ENCODE assay signal across 22 cellular contexts in genomic region chr1:171343727-171344472, GRCh38. TPM values are rescaled to one million over a fixed set of nuclear protein-coding genes. Genes with fewer than 3 reads are reported as not detected.
A peak's percentile ranks its signal among the peaks of the same experiment; 100 is the strongest.
DNase-seq lines count a peak whose midpoint lies in the region; TF ChIP-seq lines count a peak whose summit lies in the region.
"Had no signal": no experiment of that assay in that cellular context is flagged by ENCODE, and none has a peak within 500 bp of the region (broad histone marks: within the 10 kb centered on the region; RNA-seq: fewer than 3 reads in every experiment).

No MANE protein-coding gene starts in this region.

- H3K4me1 Mint-ChIP-seq in progenitor cell of endocrine pancreas (ENCODE audit: low read depth): peaks cover 12% of the 10 kb centered on the region
- H3K4me1 Mint-ChIP-seq: activated T-helper 17 cell treated with anti-CD3 and anti-CD28 coated beads, Interleukin-2, amount 50 U/mL, for 72 hours; CD4-positive, alpha-beta memory T cell; naive B cell had no signal

- H3K4me3 ChIP-seq in LNCaP clone FGC (ENCODE audit: low read depth, low read length): 0 out of 2 replicates have a peak overlapping the region, but pooled peaks have one; percentile 6
- H3K4me3 ChIP-seq in fibroblast of the aortic adventitia (ENCODE audit: low read depth, low read length): no peak overlapping the region
- H3K4me3 ChIP-seq: colonic mucosa, esophagus muscularis mucosa, gastroesophageal sphincter, HAP-1 had no signal

- TF ChIP-seq CTCF in LNCaP clone FGC (IDR thresholded peaks at IDR 0.05; ENCODE audit: control insufficient read depth, extremely low read depth, insufficient read depth): no peak
- no peak for TF ChIP-seq CTCF in fibroblast of the aortic adventitia (IDR thresholded peaks at IDR 0.05; ENCODE audit: insufficient read depth, low read length)
- TF ChIP-seq CTCF in progenitor cell of endocrine pancreas (IDR thresholded peaks at IDR 0.05; ENCODE audit: unreplicated experiment): no peak

- no peaks in the 10 kb centered on the region for H3K27me3 Mint-ChIP-seq in progenitor cell of endocrine pancreas
- H3K27me3 Mint-ChIP-seq: activated T-helper 17 cell treated with anti-CD3 and anti-CD28 coated beads, Interleukin-2, amount 50 U/mL, for 72 hours; naive B cell had no signal

- H3K36me3 Mint-ChIP-seq in progenitor cell of endocrine pancreas (ENCODE audit: insufficient read depth): no peaks in the 10 kb centered on the region

- H3K27ac Mint-ChIP-seq in progenitor cell of endocrine pancreas: peak overlapping the region; percentile 72
- H3K27ac Mint-ChIP-seq: activated T-helper 17 cell treated with anti-CD3 and anti-CD28 coated beads, Interleukin-2, amount 50 U/mL, for 72 hours; CD4-positive, alpha-beta memory T cell had no signal

- H3K4me3 Mint-ChIP-seq in progenitor cell of endocrine pancreas (ENCODE audit: low read depth): no peak overlapping the region
- H3K4me3 Mint-ChIP-seq: activated T-helper 17 cell treated with anti-CD3 and anti-CD28 coated beads, Interleukin-2, amount 50 U/mL, for 72 hours; CD4-positive, alpha-beta memory T cell; naive B cell had no signal

- peaks cover 9% of the 10 kb centered on the region for H3K9me3 Mint-ChIP-seq in progenitor cell of endocrine pancreas (ENCODE audit: low read depth)
- H3K9me3 Mint-ChIP-seq: activated T-helper 17 cell treated with anti-CD3 and anti-CD28 coated beads, Interleukin-2, amount 50 U/mL, for 72 hours had no signal

- DNase-seq in LNCaP clone FGC (ENCODE audit: low read depth): peak; percentile 100
- DNase-seq in NCI-H69 (lab: John Stamatoyannopoulos, UW): peak; percentile 8
- DNase-seq in fibroblast of the aortic adventitia (ENCODE audit: low read depth): peak; percentile 32
- DNase-seq in progenitor cell of endocrine pancreas (ENCODE audit: low spot score, unreplicated experiment): no peak
- no peak for DNase-seq in NCI-H1092 treated with DMSO at 0.1 percent for 48 hours (lab: John Stamatoyannopoulos, UW)
- no peak for DNase-seq in NCI-H748 treated with DMSO at 0.1 percent for 48 hours (lab: John Stamatoyannopoulos, UW)
- DNase-seq in inferior parietal cortex (ENCODE audit: extremely low spot score): no peak
- DNase-seq: activated CD4-positive, alpha-beta T cell treated with anti-CD3 and anti-CD28 coated beads, Interleukin-2, amount 50 U/mL, for 1 hour; CD4-positive, alpha-beta memory T cell; colonic mucosa; kidney glomerular epithelial cell; mesenchymal stem cell; naive B cell; NCI-H1930; NCI-H446 treated with DMSO at 0.1 percent for 48 hours; right cardiac atrium; stimulated activated CD8-positive, alpha-beta memory T cell treated with anti-CD3 and anti-CD28 coated beads, Interleukin-4, amount 100 ng/mL, for 48 hours; T-helper 2 cell had no signal

RNA-seq across cellular contexts. Expression of gene FMO4, which starts 29.9 kb away (rescaled TPM):
- total RNA-seq in fibroblast of the aortic adventitia (ENCODE audit: low replicate concordance) (4.8 and 7.2 TPM in 2 replicates), progenitor cell of endocrine pancreas (3.7 and 4.5 TPM in 2 replicates)

Comparison
In these comparisons a context has a peak if more than half of its experiments do, and no peak if none do; other contexts are left out.
1. DNase-seq: peak in LNCaP clone FGC (single experiment), NCI-H69 (single experiment) and fibroblast of the aortic adventitia (single experiment); none in progenitor cell of endocrine pancreas (single experiment), NCI-H1092 treated with DMSO at 0.1 percent for 48 hours (single experiment), NCI-H748 treated with DMSO at 0.1 percent for 48 hours (single experiment) and inferior parietal cortex (single experiment).